ENCODE assay signal across 1 cellular context in genomic region chr5:94111209-94112004, GRCh38.
A peak's percentile ranks its signal among the peaks of the same experiment; 100 is the strongest.
TF ChIP-seq lines count a peak whose summit lies in the region.

No MANE protein-coding gene starts in this region.

TF ChIP-seq in HepG2, 621 proteins besides CTCF, POLR2A, EP300 and RAD21 (continued from another document and continues in another):
- TF ChIP-seq PRDM4 (CRISPR knock-in tag; IDR thresholded peaks at IDR 0.05; ENCODE audit: borderline replicate concordance), result no peak
- TF ChIP-seq SIX4 (CRISPR knock-in tag; IDR thresholded peaks at IDR 0.05), result peak; percentile 58; the same call in 1 of the 2 replicates
- peak; percentile 74 for TF ChIP-seq GATAD2A (CRISPR knock-in tag; IDR thresholded peaks at IDR 0.05)
- no peak for TF ChIP-seq FOXO4 (CRISPR knock-in tag; conservative IDR thresholded peaks at IDR 0.05)
- no peak for TF ChIP-seq ZBTB14 (CRISPR knock-in tag; IDR thresholded peaks at IDR 0.05)
- TF ChIP-seq TP53 (CRISPR knock-in tag; conservative IDR thresholded peaks at IDR 0.05), result peak; percentile 46; the same call in 1 of the 2 replicates
- TF ChIP-seq ZNF879 (CRISPR knock-in tag; IDR thresholded peaks at IDR 0.05), result no peak
- 0 out of 2 replicates have a peak, but pooled peaks have one; percentile 45 for TF ChIP-seq ZBTB2 (CRISPR knock-in tag; IDR thresholded peaks at IDR 0.05; ENCODE audit: low read depth)
- TF ChIP-seq TBP (CRISPR knock-in tag; IDR thresholded peaks at IDR 0.05), result no peak
- no peak for TF ChIP-seq ZNF326 (CRISPR knock-in tag; IDR thresholded peaks at IDR 0.05; ENCODE audit: borderline replicate concordance)
- TF ChIP-seq CENPT (CRISPR knock-in tag; IDR thresholded peaks at IDR 0.05; ENCODE audit: low read depth), result no peak
- no peak for TF ChIP-seq CERS6 (CRISPR knock-in tag; IDR thresholded peaks at IDR 0.05)
- no peak for TF ChIP-seq IKZF4 (CRISPR knock-in tag; IDR thresholded peaks at IDR 0.05; ENCODE audit: borderline replicate concordance, low read depth, not compliant biosample characterization)
- TF ChIP-seq TRAFD1 (CRISPR knock-in tag; IDR thresholded peaks at IDR 0.05; ENCODE audit: borderline replicate concordance), result no peak
- TF ChIP-seq IRF9 (CRISPR knock-in tag; IDR thresholded peaks at IDR 0.05; ENCODE audit: borderline replicate concordance), result peak; percentile 80
- peak; percentile 94 for TF ChIP-seq GABPB1 (CRISPR knock-in tag; IDR thresholded peaks at IDR 0.05)
- peak; percentile 86; the same call in 1 of the 2 replicates for TF ChIP-seq PHF21A (CRISPR knock-in tag; IDR thresholded peaks at IDR 0.05)
- TF ChIP-seq E2F2 (CRISPR knock-in tag; IDR thresholded peaks at IDR 0.05; ENCODE audit: borderline replicate concordance), result peak; percentile 49; the same call in 1 of the 2 replicates
- peak; percentile 83 for TF ChIP-seq ARNT2 (CRISPR knock-in tag; IDR thresholded peaks at IDR 0.05; ENCODE audit: low read depth)
- peak; percentile 64; the same call in 1 of the 2 replicates for TF ChIP-seq ZNF614 (CRISPR knock-in tag; IDR thresholded peaks at IDR 0.05; ENCODE audit: borderline replicate concordance)
- no peak; the same call in 1 of the 2 replicates for TF ChIP-seq TBX3 (IDR thresholded peaks at IDR 0.05; ENCODE audit: borderline replicate concordance)
- TF ChIP-seq HHEX (CRISPR knock-in tag; IDR thresholded peaks at IDR 0.05), result no peak
- peak; percentile 80; the same call in 1 of the 2 replicates for TF ChIP-seq ZNF333 (CRISPR knock-in tag; IDR thresholded peaks at IDR 0.05; ENCODE audit: borderline replicate concordance)
- no peak for TF ChIP-seq ZNF101 (CRISPR knock-in tag; IDR thresholded peaks at IDR 0.05; ENCODE audit: borderline replicate concordance, low read depth)
- TF ChIP-seq ZNF720 (CRISPR knock-in tag; IDR thresholded peaks at IDR 0.05), result no peak
- TF ChIP-seq ZNF414 (CRISPR knock-in tag; IDR thresholded peaks at IDR 0.05), result no peak
- no peak for TF ChIP-seq PREB (CRISPR knock-in tag; IDR thresholded peaks at IDR 0.05)
- no peak for TF ChIP-seq ZC3H4 (CRISPR knock-in tag; IDR thresholded peaks at IDR 0.05; ENCODE audit: borderline replicate concordance)
- no peak for TF ChIP-seq ZNF235 (CRISPR knock-in tag; IDR thresholded peaks at IDR 0.05; ENCODE audit: borderline replicate concordance)
- TF ChIP-seq NFYC (CRISPR knock-in tag; IDR thresholded peaks at IDR 0.05), result peak; percentile 26; the same call in 1 of the 2 replicates
- TF ChIP-seq SOX13 (IDR thresholded peaks at IDR 0.05), result no peak; the same call in 1 of the 2 replicates
- peak in 1 of 2 experiments; percentile 14; a peak in 1 of 4 replicates for TF ChIP-seq SOX13 (CRISPR knock-in tag; conservative IDR thresholded peaks at IDR 0.05 in 1 of 2, IDR thresholded peaks at IDR 0.05 in 1 of 2)
- peak; percentile 83; the same call in 1 of the 2 replicates for TF ChIP-seq ZNF782 (CRISPR knock-in tag; IDR thresholded peaks at IDR 0.05; ENCODE audit: borderline replicate concordance)
- no peak for TF ChIP-seq TERF1 (CRISPR knock-in tag; IDR thresholded peaks at IDR 0.05)
- TF ChIP-seq CEBPZ (IDR thresholded peaks at IDR 0.05; ENCODE audit: low read length), result no peak
